In genomic region chr7:129168219-129168991, GRCh38 we compare ENCODE assay signal across 1 cellular context.
TF ChIP-seq lines count a peak whose summit lies in the region.

No MANE protein-coding gene starts in this region.

TF ChIP-seq in GM23338, 12 proteins besides CTCF, POLR2A, EP300 and RAD21 (continued from another document):
- TF ChIP-seq, protein P1, sequence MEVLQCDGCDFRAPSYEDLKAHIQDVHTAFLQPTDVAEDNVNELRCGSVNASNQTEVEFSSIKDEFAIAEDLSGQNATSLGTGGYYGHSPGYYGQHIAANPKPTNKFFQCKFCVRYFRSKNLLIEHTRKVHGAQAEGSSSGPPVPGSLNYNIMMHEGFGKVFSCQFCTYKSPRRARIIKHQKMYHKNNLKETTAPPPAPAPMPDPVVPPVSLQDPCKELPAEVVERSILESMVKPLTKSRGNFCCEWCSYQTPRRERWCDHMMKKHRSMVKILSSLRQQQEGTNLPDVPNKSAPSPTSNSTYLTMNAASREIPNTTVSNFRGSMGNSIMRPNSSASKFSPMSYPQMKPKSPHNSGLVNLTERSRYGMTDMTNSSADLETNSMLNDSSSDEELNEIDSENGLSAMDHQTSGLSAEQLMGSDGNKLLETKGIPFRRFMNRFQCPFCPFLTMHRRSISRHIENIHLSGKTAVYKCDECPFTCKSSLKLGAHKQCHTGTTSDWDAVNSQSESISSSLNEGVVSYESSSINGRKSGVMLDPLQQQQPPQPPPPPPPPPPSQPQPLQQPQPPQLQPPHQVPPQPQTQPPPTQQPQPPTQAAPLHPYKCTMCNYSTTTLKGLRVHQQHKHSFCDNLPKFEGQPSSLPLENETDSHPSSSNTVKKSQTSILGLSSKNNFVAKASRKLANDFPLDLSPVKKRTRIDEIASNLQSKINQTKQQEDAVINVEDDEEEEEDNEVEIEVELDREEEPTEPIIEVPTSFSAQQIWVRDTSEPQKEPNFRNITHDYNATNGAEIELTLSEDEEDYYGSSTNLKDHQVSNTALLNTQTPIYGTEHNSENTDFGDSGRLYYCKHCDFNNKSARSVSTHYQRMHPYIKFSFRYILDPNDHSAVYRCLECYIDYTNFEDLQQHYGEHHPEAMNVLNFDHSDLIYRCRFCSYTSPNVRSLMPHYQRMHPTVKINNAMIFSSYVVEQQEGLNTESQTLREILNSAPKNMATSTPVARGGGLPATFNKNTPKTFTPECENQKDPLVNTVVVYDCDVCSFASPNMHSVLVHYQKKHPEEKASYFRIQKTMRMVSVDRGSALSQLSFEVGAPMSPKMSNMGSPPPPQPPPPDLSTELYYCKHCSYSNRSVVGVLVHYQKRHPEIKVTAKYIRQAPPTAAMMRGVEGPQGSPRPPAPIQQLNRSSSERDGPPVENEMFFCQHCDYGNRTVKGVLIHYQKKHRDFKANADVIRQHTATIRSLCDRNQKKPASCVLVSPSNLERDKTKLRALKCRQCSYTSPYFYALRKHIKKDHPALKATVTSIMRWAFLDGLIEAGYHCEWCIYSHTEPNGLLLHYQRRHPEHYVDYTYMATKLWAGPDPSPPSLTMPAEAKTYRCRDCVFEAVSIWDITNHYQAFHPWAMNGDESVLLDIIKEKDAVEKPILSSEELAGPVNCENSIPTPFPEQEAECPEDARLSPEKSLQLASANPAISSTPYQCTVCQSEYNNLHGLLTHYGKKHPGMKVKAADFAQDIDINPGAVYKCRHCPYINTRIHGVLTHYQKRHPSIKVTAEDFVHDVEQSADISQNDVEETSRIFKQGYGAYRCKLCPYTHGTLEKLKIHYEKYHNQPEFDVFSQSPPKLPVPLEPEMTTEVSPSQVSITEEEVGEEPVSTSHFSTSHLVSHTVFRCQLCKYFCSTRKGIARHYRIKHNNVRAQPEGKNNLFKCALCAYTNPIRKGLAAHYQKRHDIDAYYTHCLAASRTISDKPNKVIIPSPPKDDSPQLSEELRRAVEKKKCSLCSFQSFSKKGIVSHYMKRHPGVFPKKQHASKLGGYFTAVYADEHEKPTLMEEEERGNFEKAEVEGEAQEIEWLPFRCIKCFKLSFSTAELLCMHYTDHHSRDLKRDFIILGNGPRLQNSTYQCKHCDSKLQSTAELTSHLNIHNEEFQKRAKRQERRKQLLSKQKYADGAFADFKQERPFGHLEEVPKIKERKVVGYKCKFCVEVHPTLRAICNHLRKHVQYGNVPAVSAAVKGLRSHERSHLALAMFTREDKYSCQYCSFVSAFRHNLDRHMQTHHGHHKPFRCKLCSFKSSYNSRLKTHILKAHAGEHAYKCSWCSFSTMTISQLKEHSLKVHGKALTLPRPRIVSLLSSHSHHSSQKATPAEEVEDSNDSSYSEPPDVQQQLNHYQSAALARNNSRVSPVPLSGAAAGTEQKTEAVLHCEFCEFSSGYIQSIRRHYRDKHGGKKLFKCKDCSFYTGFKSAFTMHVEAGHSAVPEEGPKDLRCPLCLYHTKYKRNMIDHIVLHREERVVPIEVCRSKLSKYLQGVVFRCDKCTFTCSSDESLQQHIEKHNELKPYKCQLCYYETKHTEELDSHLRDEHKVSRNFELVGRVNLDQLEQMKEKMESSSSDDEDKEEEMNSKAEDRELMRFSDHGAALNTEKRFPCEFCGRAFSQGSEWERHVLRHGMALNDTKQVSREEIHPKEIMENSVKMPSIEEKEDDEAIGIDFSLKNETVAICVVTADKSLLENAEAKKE (CRISPR knock-in tag; IDR thresholded peaks at IDR 0.05): no peak
